ENCODE assay signal across 1 cellular context in genomic region chr2:72274284-72274869, GRCh38.
TF ChIP-seq lines count a peak whose summit lies in the region.

No MANE protein-coding gene starts in this region.

TF ChIP-seq in GM23338, 12 proteins besides CTCF, POLR2A, EP300 and RAD21:
- no peak for TF ChIP-seq ZNF462 (CRISPR knock-in tag; IDR thresholded peaks at IDR 0.05)
- TF ChIP-seq JUNB (IDR thresholded peaks at IDR 0.05; ENCODE audit: unreplicated experiment) = no peak
- TF ChIP-seq POLR2AphosphoS5 (IDR thresholded peaks at IDR 0.05; ENCODE audit: low read depth) = no peak
- no peak for TF ChIP-seq ZNF114 (CRISPR knock-in tag; IDR thresholded peaks at IDR 0.05)
- no peak for TF ChIP-seq REST (IDR thresholded peaks at IDR 0.05; ENCODE audit: unreplicated experiment)
- TF ChIP-seq STAT1 (IDR thresholded peaks at IDR 0.05; ENCODE audit: unreplicated experiment) = no peak
